In genomic region chr19:24140591-24140990, GRCh38 we compare ENCODE assay signal across 15 cellular contexts. TPM values are rescaled to one million over a fixed set of nuclear protein-coding genes. Genes with fewer than 3 reads are reported as not detected.
DNase-seq lines count a peak whose midpoint lies in the region; ATAC-seq and TF ChIP-seq lines count a peak whose summit lies in the region.
"Had no signal": no experiment of that assay in that cellular context is flagged by ENCODE, and none has a peak within 500 bp of the region (broad histone marks: within the 10 kb centered on the region; RNA-seq: fewer than 3 reads in every experiment).

No MANE protein-coding gene starts in this region.

- H3K9me2 ChIP-seq in hepatocyte (replicated peaks; ENCODE audit: insufficient read depth): no peaks in the 10 kb centered on the region

- no peaks in the 10 kb centered on the region for H3K4me1 ChIP-seq in ACC112 (ENCODE audit: control insufficient read depth, insufficient read depth, low read length, unreplicated experiment)
- no peaks in the 10 kb centered on the region for H3K4me1 ChIP-seq in adipocyte (ENCODE audit: control insufficient read depth, insufficient read depth, low read length)
- no peaks in the 10 kb centered on the region for H3K4me1 ChIP-seq in hepatocyte (ENCODE audit: insufficient read depth)
- H3K4me1 ChIP-seq: BLaER1 treated with 17β-estradiol and CSF1 and Interleukin-3, amounts not matched to agents 10 nM and 100 nM had no signal

- H4K20me1 ChIP-seq in hepatocyte (ENCODE audit: insufficient read depth, poor library complexity, severe bottlenecking): no peaks in the 10 kb centered on the region

- DNase-seq in adipocyte (ENCODE audit: low read depth) (no peak), hepatocyte (ENCODE audit: low spot score) (no peak), glomerular visceral epithelial cell (ENCODE audit: extremely low spot score) (no peak), GM03348 (ENCODE audit: low spot score) (no peak)
- DNase-seq: Calu3; CD8-positive, alpha-beta T cell; DMS79 treated with DMSO at 0.1 percent for 48 hours; KG1 had no signal

- no peak for TF ChIP-seq CTCF in 22Rv1 (IDR thresholded peaks at IDR 0.05)
- no peak for TF ChIP-seq CTCF in hepatocyte (IDR thresholded peaks at IDR 0.05; ENCODE audit: poor library complexity)

- H3K36me3 ChIP-seq in ACC112 (ENCODE audit: insufficient read depth, low read length): peaks cover 6% of the 10 kb centered on the region
- H3K36me3 ChIP-seq in adipocyte (ENCODE audit: control insufficient read depth, insufficient read depth, low read length, severe bottlenecking): peaks cover 33% of the 10 kb centered on the region
- H3K36me3 ChIP-seq in hepatocyte (replicated peaks; ENCODE audit: insufficient read depth, low read depth): no peaks in the 10 kb centered on the region

- H2AFZ ChIP-seq in ACC112 (ENCODE audit: low read length, unreplicated experiment): no peak overlapping the region
- no peak overlapping the region for H2AFZ ChIP-seq in hepatocyte

- H3K4me2 ChIP-seq in hepatocyte: no peak overlapping the region
- H3K4me2 ChIP-seq: BLaER1 treated with 17β-estradiol and CSF1 and Interleukin-3, amounts not matched to agents 10 nM and 100 nM had no signal

- no peaks in the 10 kb centered on the region for H3K27me3 ChIP-seq in ACC112 (ENCODE audit: insufficient read depth, low read length)
- H3K27me3 ChIP-seq in adipocyte (replicated peaks; ENCODE audit: control insufficient read depth, insufficient read depth, low read length): no peaks in the 10 kb centered on the region
- no peaks in the 10 kb centered on the region for H3K27me3 ChIP-seq in hepatocyte
- H3K27me3 ChIP-seq: BLaER1 treated with 17β-estradiol and CSF1 and Interleukin-3, amounts not matched to agents 10 nM and 100 nM had no signal

- H3K79me2 ChIP-seq in ACC112 (ENCODE audit: control insufficient read depth, insufficient read depth, low read length, unreplicated experiment) (no peaks in the 10 kb centered on the region), hepatocyte (peaks cover 6% of the 10 kb centered on the region)

- ATAC-seq in GM19452 (IDR thresholded peaks at IDR 0.05; ENCODE audit: unreplicated experiment): no peak
- ATAC-seq: CD8-positive, alpha-beta T cell; GM12878; HCT116 had no signal

- H3K4me3 ChIP-seq in ACC112 (ENCODE audit: low read depth, low read length) (no peak overlapping the region), adipocyte (ENCODE audit: low read length) (peak overlapping the region; percentile 48), hepatocyte (no peak overlapping the region)
- H3K4me3 ChIP-seq: BLaER1 treated with 17β-estradiol and CSF1 and Interleukin-3, amounts not matched to agents 10 nM and 100 nM; GM12878 had no signal

- H3K9me3 ChIP-seq in adipocyte (ENCODE audit: control insufficient read depth, low read length): peaks cover 83% of the 10 kb centered on the region
- peaks cover 64% of the 10 kb centered on the region for H3K9me3 ChIP-seq in hepatocyte (ENCODE audit: low read depth)

- no peak overlapping the region for H3K9ac ChIP-seq in adipocyte (ENCODE audit: low read length)
- H3K9ac ChIP-seq: BLaER1 treated with 17β-estradiol and CSF1 and Interleukin-3, amounts not matched to agents 10 nM and 100 nM had no signal

- peak overlapping the region; percentile 32; the same call in 1 of the 2 replicates for H3K27ac ChIP-seq in 22Rv1
- peak overlapping the region; percentile 49; the same call in 1 of the 2 replicates for H3K27ac ChIP-seq in ACC112 (ENCODE audit: low read depth, low read length)
- H3K27ac ChIP-seq in hepatocyte: peak overlapping the region; percentile 7
- H3K27ac ChIP-seq: HL-60 had no signal

RNA-seq across cellular contexts. Expression of gene ZNF254, which starts 53.6 kb away (rescaled TPM):
- total RNA-seq in hepatocyte: 30.1 and 33.8 TPM in 2 replicates
- polyA plus RNA-seq in hepatocyte: 8.5 and 9.3 TPM in 2 replicates
